In genomic region chr15:83837946-83838571, GRCh38 we compare ENCODE assay signal across 9 cellular contexts.
DNase-seq lines count a peak whose midpoint lies in the region; ATAC-seq and TF ChIP-seq lines count a peak whose summit lies in the region.
"Had no signal": no experiment of that assay in that cellular context is flagged by ENCODE, and none has a peak within 500 bp of the region (broad histone marks: within the 10 kb centered on the region; RNA-seq: fewer than 3 reads in every experiment).

No MANE protein-coding gene starts in this region.

- no peaks in the 10 kb centered on the region for H3K27me3 ChIP-seq in MG63

- peak; percentile 57 for TF ChIP-seq CTCF in nephron progenitor cell (IDR thresholded peaks at IDR 0.05)

- H3K36me3 ChIP-seq in MG63, result no peaks in the 10 kb centered on the region

- peak; percentile 0 to 1 for DNase-seq in NCI-H2081 (lab: John Stamatoyannopoulos, UW)
- DNase-seq in NCI-H2081 treated with DMSO at 0.1 percent for 48 hours (lab: John Stamatoyannopoulos, UW), result no peak
- peak; percentile 67 for DNase-seq in MG63
- DNase-seq in cerebellum (ENCODE audit: low spot score), result peak; percentile 52
- peak; percentile 60 for DNase-seq in nephron progenitor cell
- no peak for DNase-seq in activated CD4-positive, CD25-positive, alpha-beta regulatory T cell (lab: John Stamatoyannopoulos, UW)
- no peak for DNase-seq in activated naive CD4-positive, alpha-beta T cell treated with anti-CD3 and anti-CD28 coated beads, Interleukin-2, amount 50 U/mL, for 16 hours
- no peak for DNase-seq in stimulated activated effector memory CD8-positive, alpha-beta T cell treated with anti-CD3 and anti-CD28 coated beads, Interleukin-12 subunit alpha, Interleukin-12 subunit beta, amount 100 ng/mL, for 72 hours (ENCODE audit: low spot score in 2 of 2)
- DNase-seq: CD4-positive, CD25-positive, alpha-beta regulatory T cell had no signal

- H3K4me3 Mint-ChIP-seq in nephron progenitor cell, result no peak overlapping the region
- no peak overlapping the region for H3K4me3 Mint-ChIP-seq in stimulated activated effector memory CD8-positive, alpha-beta T cell treated with anti-CD3 and anti-CD28 coated beads, Interleukin-12 subunit alpha, Interleukin-12 subunit beta, amount 100 ng/mL, for 72 hours
- H3K4me3 Mint-ChIP-seq: CD4-positive, CD25-positive, alpha-beta regulatory T cell had no signal

- no peaks in the 10 kb centered on the region for H3K36me3 Mint-ChIP-seq in nephron progenitor cell (ENCODE audit: low read depth)
- H3K36me3 Mint-ChIP-seq in stimulated activated effector memory CD8-positive, alpha-beta T cell treated with anti-CD3 and anti-CD28 coated beads, Interleukin-12 subunit alpha, Interleukin-12 subunit beta, amount 100 ng/mL, for 72 hours, result no peaks in the 10 kb centered on the region
- H3K36me3 Mint-ChIP-seq: CD4-positive, CD25-positive, alpha-beta regulatory T cell had no signal

- peaks cover 18% of the 10 kb centered on the region for H3K27me3 Mint-ChIP-seq in nephron progenitor cell (ENCODE audit: low read depth, poor library complexity)

- no peak overlapping the region for H3K27ac Mint-ChIP-seq in nephron progenitor cell
- no peak overlapping the region for H3K27ac Mint-ChIP-seq in stimulated activated effector memory CD8-positive, alpha-beta T cell treated with anti-CD3 and anti-CD28 coated beads, Interleukin-12 subunit alpha, Interleukin-12 subunit beta, amount 100 ng/mL, for 72 hours
- H3K27ac Mint-ChIP-seq: CD4-positive, CD25-positive, alpha-beta regulatory T cell had no signal

- H3K9me3 Mint-ChIP-seq in nephron progenitor cell, result no peaks in the 10 kb centered on the region
- H3K9me3 Mint-ChIP-seq in stimulated activated effector memory CD8-positive, alpha-beta T cell treated with anti-CD3 and anti-CD28 coated beads, Interleukin-12 subunit alpha, Interleukin-12 subunit beta, amount 100 ng/mL, for 72 hours, result peaks cover 3% of the 10 kb centered on the region

- ATAC-seq in stimulated activated effector memory CD8-positive, alpha-beta T cell treated with anti-CD3 and anti-CD28 coated beads, Interleukin-12 subunit alpha, Interleukin-12 subunit beta, amount 100 ng/mL, for 72 hours, result no peak

- no peaks in the 10 kb centered on the region; the same call in 1 of the 2 replicates for H3K9me3 ChIP-seq in MG63

- H3K4me1 Mint-ChIP-seq in nephron progenitor cell, result no peaks in the 10 kb centered on the region
- H3K4me1 Mint-ChIP-seq in stimulated activated effector memory CD8-positive, alpha-beta T cell treated with anti-CD3 and anti-CD28 coated beads, Interleukin-12 subunit alpha, Interleukin-12 subunit beta, amount 100 ng/mL, for 72 hours, result no peaks in the 10 kb centered on the region
- H3K4me1 Mint-ChIP-seq: CD4-positive, CD25-positive, alpha-beta regulatory T cell had no signal

- no peak overlapping the region for H3K4me3 ChIP-seq in MG63

Comparison
In these comparisons a context has a peak if more than half of its experiments do, and no peak if none do; other contexts are left out.
1. DNase-seq: peak in NCI-H2081 (2 of 2), MG63 (single experiment), cerebellum (single experiment) and nephron progenitor cell (single experiment); none in NCI-H2081 treated with DMSO at 0.1 percent for 48 hours (single experiment), activated CD4-positive, CD25-positive, alpha-beta regulatory T cell (0 of 4), activated naive CD4-positive, alpha-beta T cell treated with anti-CD3 and anti-CD28 coated beads, Interleukin-2, amount 50 U/mL, for 16 hours (single experiment) and stimulated activated effector memory CD8-positive, alpha-beta T cell treated with anti-CD3 and anti-CD28 coated beads, Interleukin-12 subunit alpha, Interleukin-12 subunit beta, amount 100 ng/mL, for 72 hours (0 of 2).